In genomic region chr14:44763356-44763755, GRCh38 we compare ENCODE assay signal across 20 cellular contexts.
"Had no signal": no experiment of that assay in that cellular context is flagged by ENCODE, and none has a peak within 500 bp of the region (broad histone marks: within the 10 kb centered on the region; RNA-seq: fewer than 3 reads in every experiment).

No MANE protein-coding gene starts in this region.

- ATAC-seq: HepG2, K562 had no signal

- H3K4me1 ChIP-seq: SJSA1 had no signal

- H3K9me3 ChIP-seq: SJSA1 had no signal

- H3K27me3 ChIP-seq: SJSA1 had no signal

- H3K27ac ChIP-seq: SJSA1, SK-N-MC had no signal

- H3K36me3 ChIP-seq: SJSA1 had no signal

- DNase-seq: MV-4-11, NCI-H1048, NCI-H1105, NCI-H1417, NCI-H1436 treated with DMSO at 0.1 percent for 48 hours, NCI-H1694, NCI-H187 treated with DMSO at 0.1 percent for 48 hours, NCI-H2029 treated with DMSO at 0.1 percent for 48 hours, NCI-H2171 treated with DMSO at 0.1 percent for 48 hours, NCI-H345, NCI-H446 treated with DMSO at 0.1 percent for 48 hours, NCI-H510A treated with DMSO at 0.1 percent for 48 hours, NCI-H526, Right ventricle myocardium superior, RPMI8226, SIG-M5 had no signal

- H3K4me3 ChIP-seq: K562, SJSA1, SK-N-MC had no signal
